ENCODE assay signal across 1 cellular context in genomic region chr10:22321156-22321711, GRCh38.
TF ChIP-seq lines count a peak whose summit lies in the region.

No MANE protein-coding gene starts in this region.

TF ChIP-seq in GM12878, 131 proteins besides CTCF, POLR2A, EP300 and RAD21 (continued from another document and continues in another):
- TF ChIP-seq, protein P1, sequence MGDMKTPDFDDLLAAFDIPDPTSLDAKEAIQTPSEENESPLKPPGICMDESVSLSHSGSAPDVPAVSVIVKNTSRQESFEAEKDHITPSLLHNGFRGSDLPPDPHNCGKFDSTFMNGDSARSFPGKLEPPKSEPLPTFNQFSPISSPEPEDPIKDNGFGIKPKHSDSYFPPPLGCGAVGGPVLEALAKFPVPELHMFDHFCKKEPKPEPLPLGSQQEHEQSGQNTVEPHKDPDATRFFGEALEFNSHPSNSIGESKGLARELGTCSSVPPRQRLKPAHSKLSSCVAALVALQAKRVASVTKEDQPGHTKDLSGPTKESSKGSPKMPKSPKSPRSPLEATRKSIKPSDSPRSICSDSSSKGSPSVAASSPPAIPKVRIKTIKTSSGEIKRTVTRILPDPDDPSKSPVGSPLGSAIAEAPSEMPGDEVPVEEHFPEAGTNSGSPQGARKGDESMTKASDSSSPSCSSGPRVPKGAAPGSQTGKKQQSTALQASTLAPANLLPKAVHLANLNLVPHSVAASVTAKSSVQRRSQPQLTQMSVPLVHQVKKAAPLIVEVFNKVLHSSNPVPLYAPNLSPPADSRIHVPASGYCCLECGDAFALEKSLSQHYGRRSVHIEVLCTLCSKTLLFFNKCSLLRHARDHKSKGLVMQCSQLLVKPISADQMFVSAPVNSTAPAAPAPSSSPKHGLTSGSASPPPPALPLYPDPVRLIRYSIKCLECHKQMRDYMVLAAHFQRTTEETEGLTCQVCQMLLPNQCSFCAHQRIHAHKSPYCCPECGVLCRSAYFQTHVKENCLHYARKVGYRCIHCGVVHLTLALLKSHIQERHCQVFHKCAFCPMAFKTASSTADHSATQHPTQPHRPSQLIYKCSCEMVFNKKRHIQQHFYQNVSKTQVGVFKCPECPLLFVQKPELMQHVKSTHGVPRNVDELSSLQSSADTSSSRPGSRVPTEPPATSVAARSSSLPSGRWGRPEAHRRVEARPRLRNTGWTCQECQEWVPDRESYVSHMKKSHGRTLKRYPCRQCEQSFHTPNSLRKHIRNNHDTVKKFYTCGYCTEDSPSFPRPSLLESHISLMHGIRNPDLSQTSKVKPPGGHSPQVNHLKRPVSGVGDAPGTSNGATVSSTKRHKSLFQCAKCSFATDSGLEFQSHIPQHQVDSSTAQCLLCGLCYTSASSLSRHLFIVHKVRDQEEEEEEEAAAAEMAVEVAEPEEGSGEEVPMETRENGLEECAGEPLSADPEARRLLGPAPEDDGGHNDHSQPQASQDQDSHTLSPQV (IDR thresholded peaks at IDR 0.05), result no peak
- TF ChIP-seq CBX3 (IDR thresholded peaks at IDR 0.05; ENCODE audit: borderline replicate concordance, low read depth) (no peak), CUX1 (IDR thresholded peaks at IDR 0.05; ENCODE audit: insufficient replicate concordance, low read depth, low read length) (no peak), NFXL1 (IDR thresholded peaks at IDR 0.05; ENCODE audit: borderline replicate concordance) (no peak), RELA (IDR thresholded peaks at IDR 0.05; ENCODE audit: borderline replicate concordance, partially characterized antibody) (no peak), USF2 (IDR thresholded peaks at IDR 0.05; ENCODE audit: borderline replicate concordance, low read depth, low read length) (no peak), RUNX3 (IDR thresholded peaks at IDR 0.05; ENCODE audit: low read length) (no peak), HCFC1 (IDR thresholded peaks at IDR 0.05; ENCODE audit: low read length) (no peak), MYB (IDR thresholded peaks at IDR 0.05; ENCODE audit: borderline replicate concordance, low read depth, low read length) (no peak), CHD2 (IDR thresholded peaks at IDR 0.05; ENCODE audit: borderline replicate concordance, low read depth, low read length) (0 out of 2 replicates have a peak, but pooled peaks have one; percentile 31), SUZ12 (IDR thresholded peaks at IDR 0.05; ENCODE audit: unreplicated experiment) (no peak), TCF7 (IDR thresholded peaks at IDR 0.05; ENCODE audit: borderline replicate concordance) (no peak), CEBPB (IDR thresholded peaks at IDR 0.05; ENCODE audit: borderline replicate concordance in 1 of 2, low read depth in 2 of 2, low read length in 2 of 2) (no peak), NR2F1 (conservative IDR thresholded peaks at IDR 0.05) (peak; percentile 44; the same call in 1 of the 2 replicates), E4F1 (IDR thresholded peaks at IDR 0.05; ENCODE audit: borderline replicate concordance, partially characterized antibody) (no peak), EGR1 (IDR thresholded peaks at IDR 0.05; ENCODE audit: borderline replicate concordance in 1 of 2, low read depth in 2 of 2, low read length in 2 of 2) (peak in 1 of 2 experiments; percentile 82; a peak in 2 of 3 replicates), YBX1 (IDR thresholded peaks at IDR 0.05) (no peak), NR2C1 (IDR thresholded peaks at IDR 0.05) (no peak), SKIL (IDR thresholded peaks at IDR 0.05; ENCODE audit: low read depth, poor library complexity, severe bottlenecking) (no peak), ATF7 (IDR thresholded peaks at IDR 0.05; ENCODE audit: low read depth) (no peak), E2F4 (IDR thresholded peaks at IDR 0.05; ENCODE audit: low read depth, low read length) (no peak), ZZZ3 (IDR thresholded peaks at IDR 0.05; ENCODE audit: control insufficient read depth, insufficient read length, low read depth) (no peak), DPF2 (IDR thresholded peaks at IDR 0.05) (peak; percentile 64), PAX8 (IDR thresholded peaks at IDR 0.05) (no peak), POLR2AphosphoS2 (IDR thresholded peaks at IDR 0.05; ENCODE audit: low read depth, low read length) (0 out of 2 replicates have a peak, but pooled peaks have one; percentile 37), WRNIP1 (IDR thresholded peaks at IDR 0.05; ENCODE audit: borderline replicate concordance, low read depth, low read length) (no peak), BHLHE40 (IDR thresholded peaks at IDR 0.05; ENCODE audit: borderline replicate concordance in 1 of 2, low read depth in 2 of 2, low read length in 1 of 2) (peak in 1 of 2 experiments; percentile 22; a peak in 1 of 4 replicates), PML (IDR thresholded peaks at IDR 0.05; ENCODE audit: low read length) (no peak), JUND (IDR thresholded peaks at IDR 0.05; ENCODE audit: low read depth, low read length) (no peak)
- TF ChIP-seq, protein P2, sequence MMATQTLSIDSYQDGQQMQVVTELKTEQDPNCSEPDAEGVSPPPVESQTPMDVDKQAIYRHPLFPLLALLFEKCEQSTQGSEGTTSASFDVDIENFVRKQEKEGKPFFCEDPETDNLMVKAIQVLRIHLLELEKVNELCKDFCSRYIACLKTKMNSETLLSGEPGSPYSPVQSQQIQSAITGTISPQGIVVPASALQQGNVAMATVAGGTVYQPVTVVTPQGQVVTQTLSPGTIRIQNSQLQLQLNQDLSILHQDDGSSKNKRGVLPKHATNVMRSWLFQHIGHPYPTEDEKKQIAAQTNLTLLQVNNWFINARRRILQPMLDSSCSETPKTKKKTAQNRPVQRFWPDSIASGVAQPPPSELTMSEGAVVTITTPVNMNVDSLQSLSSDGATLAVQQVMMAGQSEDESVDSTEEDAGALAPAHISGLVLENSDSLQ (IDR thresholded peaks at IDR 0.05), result peak; percentile 22; the same call in 1 of the 2 replicates
- TF ChIP-seq, protein P3, sequence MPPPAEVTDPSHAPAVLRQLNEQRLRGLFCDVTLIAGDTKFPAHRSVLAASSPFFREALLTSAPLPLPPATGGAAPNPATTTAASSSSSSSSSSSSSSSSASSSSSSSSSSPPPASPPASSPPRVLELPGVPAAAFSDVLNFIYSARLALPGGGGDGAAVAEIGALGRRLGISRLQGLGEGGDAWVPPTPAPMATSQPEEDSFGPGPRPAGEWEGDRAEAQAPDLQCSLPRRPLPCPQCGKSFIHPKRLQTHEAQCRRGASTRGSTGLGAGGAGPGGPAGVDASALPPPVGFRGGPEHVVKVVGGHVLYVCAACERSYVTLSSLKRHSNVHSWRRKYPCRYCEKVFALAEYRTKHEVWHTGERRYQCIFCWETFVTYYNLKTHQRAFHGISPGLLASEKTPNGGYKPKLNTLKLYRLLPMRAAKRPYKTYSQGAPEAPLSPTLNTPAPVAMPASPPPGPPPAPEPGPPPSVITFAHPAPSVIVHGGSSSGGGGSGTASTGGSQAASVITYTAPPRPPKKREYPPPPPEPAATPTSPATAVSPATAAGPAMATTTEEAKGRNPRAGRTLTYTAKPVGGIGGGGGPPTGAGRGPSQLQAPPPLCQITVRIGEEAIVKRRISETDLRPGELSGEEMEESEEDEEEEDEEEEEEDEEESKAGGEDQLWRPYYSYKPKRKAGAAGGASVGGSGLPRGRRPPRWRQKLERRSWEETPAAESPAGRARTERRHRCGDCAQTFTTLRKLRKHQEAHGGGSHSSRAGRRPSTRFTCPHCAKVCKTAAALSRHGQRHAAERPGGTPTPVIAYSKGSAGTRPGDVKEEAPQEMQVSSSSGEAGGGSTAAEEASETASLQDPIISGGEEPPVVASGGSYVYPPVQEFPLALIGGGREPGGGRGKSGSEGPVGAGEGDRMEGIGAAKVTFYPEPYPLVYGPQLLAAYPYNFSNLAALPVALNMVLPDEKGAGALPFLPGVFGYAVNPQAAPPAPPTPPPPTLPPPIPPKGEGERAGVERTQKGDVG (CRISPR knock-in tag; IDR thresholded peaks at IDR 0.05), result no peak
- TF ChIP-seq, protein P4, sequence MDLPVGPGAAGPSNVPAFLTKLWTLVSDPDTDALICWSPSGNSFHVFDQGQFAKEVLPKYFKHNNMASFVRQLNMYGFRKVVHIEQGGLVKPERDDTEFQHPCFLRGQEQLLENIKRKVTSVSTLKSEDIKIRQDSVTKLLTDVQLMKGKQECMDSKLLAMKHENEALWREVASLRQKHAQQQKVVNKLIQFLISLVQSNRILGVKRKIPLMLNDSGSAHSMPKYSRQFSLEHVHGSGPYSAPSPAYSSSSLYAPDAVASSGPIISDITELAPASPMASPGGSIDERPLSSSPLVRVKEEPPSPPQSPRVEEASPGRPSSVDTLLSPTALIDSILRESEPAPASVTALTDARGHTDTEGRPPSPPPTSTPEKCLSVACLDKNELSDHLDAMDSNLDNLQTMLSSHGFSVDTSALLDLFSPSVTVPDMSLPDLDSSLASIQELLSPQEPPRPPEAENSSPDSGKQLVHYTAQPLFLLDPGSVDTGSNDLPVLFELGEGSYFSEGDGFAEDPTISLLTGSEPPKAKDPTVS (IDR thresholded peaks at IDR 0.05; ENCODE audit: low read depth, low read length), result no peak
